Comparison of ENCODE assay signal across 13 cellular contexts in genomic region chrX:144896323-144896722, GRCh38.
A peak's percentile ranks its signal among the peaks of the same experiment; 100 is the strongest.
DNase-seq lines count a peak whose midpoint lies in the region; ATAC-seq and FAIRE-seq lines count a peak whose summit lies in the region.
"Had no signal": no experiment of that assay in that cellular context is flagged by ENCODE, and none has a peak within 500 bp of the region (broad histone marks: within the 10 kb centered on the region; RNA-seq: fewer than 3 reads in every experiment).

No MANE protein-coding gene starts in this region.

- FAIRE-seq in RCC 7860 (lab: Jason Lieb, UNC) = peak; percentile 55
- FAIRE-seq in islet of Langerhans (lab: Jason Lieb, UNC) = peak; percentile 90
- FAIRE-seq: frontal cortex had no signal

- DNase-seq in COR-L47 (lab: John Stamatoyannopoulos, UW) (peak; percentile 0), H4 (ENCODE audit: low spot score) (peak; percentile 4), RCC 7860 (ENCODE audit: low spot score) (no peak), HPDE6-E6E7 (ENCODE audit: extremely low spot score) (no peak), NCI-H510A treated with DMSO at 0.1 percent for 48 hours (lab: John Stamatoyannopoulos, UW) (no peak)
- no peak for DNase-seq in activated CD4-positive, CD25-positive, alpha-beta regulatory T cell treated with anti-CD3 and anti-CD28 coated beads, Interleukin-2, amount 50 U/mL, for 72 hours
- DNase-seq: activated T-cell treated with anti-CD3 and anti-CD28 coated beads for 4 hours, HCEC 1CT, midbrain, T-helper 2 cell had no signal

- ATAC-seq in HG03045 (IDR thresholded peaks at IDR 0.05; ENCODE audit: unreplicated experiment) = no peak

Comparison
In these comparisons a context has a peak if more than half of its experiments do, and no peak if none do; other contexts are left out.
1. DNase-seq: peak in COR-L47 (single experiment) and H4 (single experiment); none in RCC 7860 (single experiment), HPDE6-E6E7 (single experiment), activated CD4-positive, CD25-positive, alpha-beta regulatory T cell treated with anti-CD3 and anti-CD28 coated beads, Interleukin-2, amount 50 U/mL, for 72 hours (single experiment) and NCI-H510A treated with DMSO at 0.1 percent for 48 hours (single experiment).